ENCODE assay signal across 18 cellular contexts in the genomic region with DNA sequence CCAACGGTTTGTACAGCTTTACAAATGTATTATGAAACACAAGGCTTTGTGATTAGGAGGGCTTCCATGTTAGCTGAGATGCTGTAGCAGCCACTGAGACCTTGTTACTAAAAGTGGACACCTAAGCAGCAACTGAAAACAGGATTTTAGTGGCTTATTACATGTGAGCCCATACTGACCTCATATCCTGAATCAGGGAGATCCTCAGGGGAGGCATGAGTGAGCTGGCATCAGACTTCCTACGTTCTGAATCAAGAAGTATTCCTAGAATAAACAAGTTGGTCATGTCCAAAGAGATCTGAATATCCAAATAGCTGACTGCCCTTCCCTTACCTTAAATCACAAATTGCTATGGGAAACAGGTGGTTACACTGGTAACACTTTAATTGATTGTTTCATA. TPM values are rescaled to one million over a fixed set of nuclear protein-coding genes. Genes with fewer than 3 reads are reported as not detected.
A peak's percentile ranks its signal among the peaks of the same experiment; 100 is the strongest.
DNase-seq lines count a peak whose midpoint lies in the region; ATAC-seq, FAIRE-seq and TF ChIP-seq lines count a peak whose summit lies in the region.
"Had no signal": no experiment of that assay in that cellular context is flagged by ENCODE, and none has a peak within 500 bp of the region (broad histone marks: within the 10 kb centered on the region; RNA-seq: fewer than 3 reads in every experiment).

No MANE protein-coding gene starts in this region.

- peaks cover 65% of the 10 kb centered on the region for H3K36me3 ChIP-seq in ACC112 (ENCODE audit: insufficient read depth, low read length)
- peaks cover 1% of the 10 kb centered on the region for H3K36me3 ChIP-seq in bronchial epithelial cell (ENCODE audit: control insufficient read depth, insufficient read depth, low read length)

- FAIRE-seq in bronchial epithelial cell (lab: Jason Lieb, UNC) = no peak
- FAIRE-seq: A204.1 had no signal

- no peaks in the 10 kb centered on the region for H3K27me3 ChIP-seq in ACC112 (ENCODE audit: insufficient read depth, low read length)
- no peaks in the 10 kb centered on the region for H3K27me3 ChIP-seq in bronchial epithelial cell (ENCODE audit: control insufficient read depth, insufficient read depth, low read length)
- H3K27me3 ChIP-seq: cardiac muscle cell, neutrophil had no signal

- TF ChIP-seq CTCF in bronchial epithelial cell (IDR thresholded peaks at IDR 0.05; ENCODE audit: insufficient read depth, low read length, severe bottlenecking) = no peak

- H3K4me3 ChIP-seq in ACC112 (ENCODE audit: low read depth, low read length) (0 out of 2 replicates have a peak overlapping the region, but pooled peaks have one; percentile 29), bronchial epithelial cell (ENCODE audit: low read depth, low read length) (no peak overlapping the region)
- H3K4me3 ChIP-seq: cardiac muscle cell, HAP-1 had no signal

- H2AFZ ChIP-seq in ACC112 (ENCODE audit: low read length, unreplicated experiment) = no peak overlapping the region

- H3K4me1 ChIP-seq in ACC112 (ENCODE audit: control insufficient read depth, insufficient read depth, low read length, unreplicated experiment) = peaks cover 26% of the 10 kb centered on the region
- H3K4me1 ChIP-seq: HAP-1 had no signal

- no peak for ATAC-seq in GM21360 (IDR thresholded peaks at IDR 0.05; ENCODE audit: unreplicated experiment)
- no peak for ATAC-seq in HG02973 (IDR thresholded peaks at IDR 0.05; ENCODE audit: unreplicated experiment)
- ATAC-seq: stimulated activated naive CD8-positive, alpha-beta T cell treated with anti-CD3 and anti-CD28 coated beads, Interleukin-15, amount 100 ng/mL, for 72 hours had no signal

- H3K27ac ChIP-seq in ACC112 (ENCODE audit: low read depth, low read length) = peak overlapping the region; percentile 95
- H3K27ac ChIP-seq: cardiac muscle cell, HL-60, neutrophil had no signal

- H3K79me2 ChIP-seq in ACC112 (ENCODE audit: control insufficient read depth, insufficient read depth, low read length, unreplicated experiment) = peaks cover 14% of the 10 kb centered on the region

- DNase-seq in HT1080 (ENCODE audit: low read depth) = peak; percentile 91
- peak; percentile 93 for DNase-seq in bronchial epithelial cell (ENCODE audit: low read depth)
- peak; percentile 89 for DNase-seq in iris pigment epithelial cell (ENCODE audit: low read depth)
- no peak for DNase-seq in NCI-H2107 (lab: John Stamatoyannopoulos, UW)
- no peak for DNase-seq in activated CD8-positive, alpha-beta memory T cell treated with anti-CD3 and anti-CD28 coated beads, Interleukin-2, amount 50 U/mL, for 48 hours
- DNase-seq: activated CD4-positive, alpha-beta T cell treated with anti-CD3 and anti-CD28 coated beads, Interleukin-2, amount 50 U/mL, for 4 hours; Kasumi-1; mesendoderm; NCI-H2029; stimulated activated naive CD8-positive, alpha-beta T cell treated with anti-CD3 and anti-CD28 coated beads, Interleukin-15, amount 100 ng/mL, for 72 hours had no signal

RNA-seq across cellular contexts. Expression of gene SCUBE2, which starts 59.1 kb away (rescaled TPM):
- total RNA-seq in HT1080 (2014; rRNA removed; shearing (Covaris generic)) = 0.71 and 1.5 TPM in 2 replicates
- polyA plus RNA-seq in HT1080 (2015; cell fraction: cytosol; rRNA removed) = 0.15 and 0.75 TPM in 2 replicates
- polyA plus RNA-seq in HT1080 (2015; cell fraction: nucleus; rRNA removed) = 0.31 and 0.57 TPM in 2 replicates
- total RNA-seq in bronchial epithelial cell = not detected in 2 replicates
- polyA plus RNA-seq: cardiac muscle cell had no signal

Comparison
In these comparisons a context has a peak if more than half of its experiments do, and no peak if none do; other contexts are left out.
1. DNase-seq: peak in HT1080 (single experiment), bronchial epithelial cell (single experiment) and iris pigment epithelial cell (single experiment); none in NCI-H2107 (single experiment) and activated CD8-positive, alpha-beta memory T cell treated with anti-CD3 and anti-CD28 coated beads, Interleukin-2, amount 50 U/mL, for 48 hours (single experiment).